34 cellular contexts compared by ENCODE assay signal in genomic region chr3:164912916-164913315, GRCh38.
"Had no signal": no experiment of that assay in that cellular context is flagged by ENCODE, and none has a peak within 500 bp of the region (broad histone marks: within the 10 kb centered on the region; RNA-seq: fewer than 3 reads in every experiment).

No MANE protein-coding gene starts in this region.

- H3K4me2 ChIP-seq: KMS-11 had no signal

- H3K27me3 ChIP-seq: MG63 had no signal

- H3K9me3 ChIP-seq: MG63 had no signal

- DNase-seq: Karpas-422, Kasumi-1, MG63, MM.1S, MV-4-11, NCI-H1048, NCI-H1092, NCI-H1092 treated with DMSO at 0.1 percent for 48 hours, NCI-H1105, NCI-H1105 treated with DMSO at 0.1 percent for 48 hours, NCI-H1417 treated with DMSO at 0.1 percent for 48 hours, NCI-H1436, NCI-H1436 treated with DMSO at 0.1 percent for 48 hours, NCI-H146, NCI-H1694, NCI-H1694 treated with DMSO at 0.1 percent for 48 hours, NCI-H187, NCI-H187 treated with DMSO at 0.1 percent for 48 hours, NCI-H1930, NCI-H2029, NCI-H2029 treated with DMSO at 0.1 percent for 48 hours, NCI-H2081, NCI-H2081 treated with DMSO at 0.1 percent for 48 hours, NCI-H2107, NCI-H2171, NCI-H2171 treated with DMSO at 0.1 percent for 48 hours, NCI-H2227 treated with DMSO at 0.1 percent for 48 hours, NCI-H226, NCI-H345, NCI-H446, NCI-H446 treated with DMSO at 0.1 percent for 48 hours, NCI-H510A, NCI-H510A treated with DMSO at 0.1 percent for 48 hours had no signal

- H3K9ac ChIP-seq: KMS-11 had no signal

- H3K27ac ChIP-seq: KMS-11 had no signal

- H3K36me3 ChIP-seq: MG63 had no signal

- H3K4me3 ChIP-seq: MG63 had no signal
